9 cellular contexts compared by ENCODE assay signal in genomic region chr19:57850553-57851017, GRCh38. TPM values are rescaled to one million over a fixed set of nuclear protein-coding genes. Genes with fewer than 3 reads are reported as not detected.
A peak's percentile ranks its signal among the peaks of the same experiment; 100 is the strongest.
DNase-seq lines count a peak whose midpoint lies in the region; ATAC-seq, FAIRE-seq and TF ChIP-seq lines count a peak whose summit lies in the region.
"Had no signal": no experiment of that assay in that cellular context is flagged by ENCODE, and none has a peak within 500 bp of the region (broad histone marks: within the 10 kb centered on the region; RNA-seq: fewer than 3 reads in every experiment).

No MANE protein-coding gene starts in this region.

- no peak overlapping the region for H2AFZ ChIP-seq in Karpas-422 (ENCODE audit: low read length)

- peak overlapping the region; percentile 93 for H3K4me3 Mint-ChIP-seq in activated naive CD8-positive, alpha-beta T cell

- H3K9me2 ChIP-seq in Karpas-422 (replicated peaks; ENCODE audit: insufficient read depth, low read length): no peaks in the 10 kb centered on the region

- peak overlapping the region; percentile 73 for H3K4me2 ChIP-seq in Karpas-422 (ENCODE audit: low read depth, low read length, poor library complexity, severe bottlenecking)

- H4K20me1 ChIP-seq in Karpas-422 (ENCODE audit: insufficient read depth, low read depth, low read length): no peaks in the 10 kb centered on the region

- H3K4me3 ChIP-seq in Karpas-422 (ENCODE audit: low read length) (peak overlapping the region; percentile 76), spleen (peak overlapping the region; percentile 70 to 87 (median 76))

- no peaks in the 10 kb centered on the region for H3K9me3 Mint-ChIP-seq in activated naive CD8-positive, alpha-beta T cell (ENCODE audit: low read depth)

- peaks cover 18% of the 10 kb centered on the region for H3K36me3 Mint-ChIP-seq in activated naive CD8-positive, alpha-beta T cell

- H3K79me2 ChIP-seq in Karpas-422 (ENCODE audit: low read length): peaks cover 62% of the 10 kb centered on the region

- peaks cover 28% of the 10 kb centered on the region for H3K4me1 Mint-ChIP-seq in activated naive CD8-positive, alpha-beta T cell (ENCODE audit: low read depth)

- H3K4me1 ChIP-seq in Karpas-422 (ENCODE audit: low read length) (peaks cover 8% of the 10 kb centered on the region), spleen (peaks cover 0 to 32% (median 20%) of the 10 kb centered on the region in 6 donors)

- ATAC-seq in HG03378 (IDR thresholded peaks at IDR 0.05; ENCODE audit: unreplicated experiment): no peak

- H3K9me3 ChIP-seq in Karpas-422 (ENCODE audit: low read length) (peaks cover 13% of the 10 kb centered on the region), spleen (peaks cover 0 to 7% (median 0%) of the 10 kb centered on the region in 8 donors)

- TF ChIP-seq POLR2A in spleen (IDR thresholded peaks at IDR 0.05): no peak

- no peaks in the 10 kb centered on the region for H3K27me3 ChIP-seq in Karpas-422 (ENCODE audit: low read length)
- no peaks in the 10 kb centered on the region for H3K27me3 ChIP-seq in spleen (replicated peaks in 1 of 7)

- H3K36me3 ChIP-seq in Karpas-422 (ENCODE audit: insufficient read depth, low read length) (peaks cover 53% of the 10 kb centered on the region), spleen (peaks cover 0 to 44% (median 5%) of the 10 kb centered on the region in 6 donors)

- no peak for FAIRE-seq in HTR-8/SVneo (lab: Jason Lieb, UNC)
- FAIRE-seq: TTC549 had no signal

- intact Hi-C loops in spleen (cut with DNase I; ENCODE audit: low total_unique reads): no loop called here

- in situ Hi-C loops in Caki2 (cut with HindIII; ENCODE audit: low pct_unique_long_range_greater_than_20kb, low sequenced_read_pairs): no loop called here

- peak overlapping the region; percentile 25; the same call in 1 of the 2 replicates for H3K27ac ChIP-seq in Karpas-422 (ENCODE audit: low read length)
- peak overlapping the region in 4 of 8 donors; percentile 80 to 91 (median 86) for H3K27ac ChIP-seq in spleen

- H3K9ac ChIP-seq in Karpas-422 (ENCODE audit: low read length): peak overlapping the region; percentile 81

- no peaks in the 10 kb centered on the region for H3K27me3 Mint-ChIP-seq in activated naive CD8-positive, alpha-beta T cell

- DNase-seq in Caki2 (ENCODE audit: low read depth) (peak; percentile 95), Karpas-422 (peak; percentile 52), iPS-NIHi11 (ENCODE audit: low spot score) (peak; percentile 35), spleen (no peak), DMS153 (lab: John Stamatoyannopoulos, UW) (no peak), HTR-8/SVneo (ENCODE audit: insufficient read length, low spot score) (no peak)

- TF ChIP-seq CTCF in spleen (IDR thresholded peaks at IDR 0.05 in 8 of 11, conservative IDR thresholded peaks at IDR 0.05 in 3 of 11): no peak

- H3K27ac Mint-ChIP-seq in activated naive CD8-positive, alpha-beta T cell: peak overlapping the region; percentile 90

- WGBS in spleen, 5 donors: 22 to 43% (median 28%) methylated on average over 11 of the region's 11 CpGs

RNA-seq across cellular contexts. Expression of gene ZNF587, which starts 0.9 kb away (rescaled TPM):
- 29.5 and 30.6 TPM in 2 replicates for total RNA-seq in Caki2 (2014; rRNA removed; shearing (Covaris generic); ENCODE audit: low replicate concordance)
- total RNA-seq in Karpas-422 (2014; rRNA removed; shearing (Covaris generic); ENCODE audit: low replicate concordance): 22.2 and 36.4 TPM in 2 replicates
- total RNA-seq in spleen: 10 to 100 TPM; 23.8 to 46.5 (median 39.0) TPM
- 10 to 100 TPM in 1 of 3 donors, 1 to 10 TPM in 2; 3.9 to 20.2 (median 4.8) TPM for polyA plus RNA-seq in spleen

RNA-seq across cellular contexts. Expression of gene ZNF587B, which starts 20.5 kb away (rescaled TPM):
- 9.8 and 11.2 TPM in 2 replicates for total RNA-seq in Caki2 (2014; rRNA removed; shearing (Covaris generic); ENCODE audit: low replicate concordance)
- 16.3 and 20.1 TPM in 2 replicates for total RNA-seq in Karpas-422 (2014; rRNA removed; shearing (Covaris generic); ENCODE audit: low replicate concordance)
- total RNA-seq in spleen: 10 to 100 TPM; 19.9 to 31.8 (median 26.0) TPM
- polyA plus RNA-seq in spleen: 1 to 10 TPM; 3.4 to 9.8 (median 3.9) TPM

RNA-seq across cellular contexts. Expression of gene ZNF552, which starts 35.9 kb away (rescaled TPM):
- total RNA-seq in Caki2 (2014; rRNA removed; shearing (Covaris generic); ENCODE audit: low replicate concordance): 2.5 and 8.1 TPM in 2 replicates
- total RNA-seq in Karpas-422 (2014; rRNA removed; shearing (Covaris generic); ENCODE audit: low replicate concordance): 17.7 and 20.3 TPM in 2 replicates
- 10 to 100 TPM in 4 of 7 donors, 1 to 10 TPM in 3; 8.8 to 20.8 (median 10.5) TPM for total RNA-seq in spleen
- 1 to 10 TPM; 2.9 to 4.2 (median 4.0) TPM for polyA plus RNA-seq in spleen

RNA-seq across cellular contexts. Expression of gene ZNF814, which starts 38.3 kb away (rescaled TPM):
- total RNA-seq in Caki2 (2014; rRNA removed; shearing (Covaris generic); ENCODE audit: low replicate concordance): 0.38 and 3.6 TPM in 2 replicates
- total RNA-seq in Karpas-422 (2014; rRNA removed; shearing (Covaris generic); ENCODE audit: low replicate concordance): 16.3 and 24.2 TPM in 2 replicates
- 10 to 100 TPM; 18.0 to 48.1 (median 33.2) TPM for total RNA-seq in spleen
- 10 to 100 TPM; 15.4 to 21.2 (median 17.3) TPM for polyA plus RNA-seq in spleen

Comparison
In these comparisons a context has a peak if more than half of its experiments do, and no peak if none do; other contexts are left out.
1. DNase-seq: peak in Caki2 (single experiment), Karpas-422 (single experiment) and iPS-NIHi11 (single experiment); none in spleen (single experiment), DMS153 (single experiment) and HTR-8/SVneo (single experiment).